21 cellular contexts compared by ENCODE assay signal in the genomic region with DNA sequence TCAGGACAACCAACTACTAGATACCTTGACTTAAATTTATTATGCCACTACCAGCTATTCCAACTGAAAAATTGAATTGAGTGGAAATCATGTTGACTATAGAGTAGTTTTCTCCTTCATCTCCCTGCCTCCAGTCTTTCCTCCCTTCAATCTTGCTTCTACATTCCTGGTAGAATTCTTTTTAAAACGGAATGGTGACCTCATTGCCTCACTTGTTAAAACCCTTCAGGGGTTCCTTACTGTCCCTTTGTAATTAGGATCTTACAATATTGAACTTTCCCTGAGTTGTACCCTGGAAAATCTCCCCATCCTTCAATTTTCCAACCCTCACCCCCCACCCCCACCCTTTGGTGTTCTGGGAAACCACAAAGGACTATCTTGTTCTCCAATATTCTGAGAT.
DNase-seq lines count a peak whose midpoint lies in the region; ATAC-seq and TF ChIP-seq lines count a peak whose summit lies in the region.
"Had no signal": no experiment of that assay in that cellular context is flagged by ENCODE, and none has a peak within 500 bp of the region (broad histone marks: within the 10 kb centered on the region; RNA-seq: fewer than 3 reads in every experiment).

No MANE protein-coding gene starts in this region.

- H3K36me3 Mint-ChIP-seq in mesothelial cell of epicardium, result no peaks in the 10 kb centered on the region

- no peak overlapping the region for H2AFZ ChIP-seq in ACC112 (ENCODE audit: low read length, unreplicated experiment)

- H3K27ac Mint-ChIP-seq in mesothelial cell of epicardium, result peak overlapping the region; percentile 32

- no peak for TF ChIP-seq EP300 in ovary (IDR thresholded peaks at IDR 0.05)

- no peaks in the 10 kb centered on the region for H3K27me3 ChIP-seq in ACC112 (ENCODE audit: insufficient read depth, low read length)
- H3K27me3 ChIP-seq in HUES48 (ENCODE audit: control insufficient read depth, insufficient read depth, low read length), result no peaks in the 10 kb centered on the region
- H3K27me3 ChIP-seq in ovary, result no peaks in the 10 kb centered on the region
- H3K27me3 ChIP-seq: right lobe of liver, uterus had no signal

- H3K9me3 ChIP-seq in HUES48 (ENCODE audit: control insufficient read depth, insufficient read depth, low read length), result no peaks in the 10 kb centered on the region
- H3K9me3 ChIP-seq in ovary, result no peaks in the 10 kb centered on the region
- H3K9me3 ChIP-seq: right lobe of liver, uterus had no signal

- no peaks in the 10 kb centered on the region for H3K27me3 Mint-ChIP-seq in mesothelial cell of epicardium (ENCODE audit: low read depth)
- H3K27me3 Mint-ChIP-seq: CD8-positive, alpha-beta memory T cell; IgD-negative memory B cell had no signal

- intact Hi-C loops in ovary (cut with DNase I), result no loop called here

- 82 to 88% (median 88%) methylated on average over 1 of the region's 1 CpG for WGBS in ovary, 3 donors

- DNase-seq in caudate nucleus (lab: John Stamatoyannopoulos, UW) (no peak), mesothelial cell of epicardium (ENCODE audit: low spot score in 2 of 2, unreplicated experiment in 2 of 2) (no peak), ovary (no peak)
- DNase-seq: activated gamma-delta T cell; CD8-positive, alpha-beta memory T cell; cortex of kidney; midbrain; NCI-H2029 treated with DMSO at 0.1 percent for 48 hours; NCI-H510A treated with DMSO at 0.1 percent for 48 hours; occipital lobe; right lobe of liver; SHP77; stimulated activated CD4-positive, alpha-beta T cell treated with anti-CD3 and anti-CD28 coated beads, Interleukin-2, amount 100 ng/mL, for 24 hours; uterus had no signal

- H3K4me3 Mint-ChIP-seq in mesothelial cell of epicardium, result no peak overlapping the region
- H3K4me3 Mint-ChIP-seq: CD8-positive, alpha-beta memory T cell; IgD-negative memory B cell had no signal

- H3K9me3 Mint-ChIP-seq in mesothelial cell of epicardium, result no peaks in the 10 kb centered on the region
- H3K9me3 Mint-ChIP-seq: CD8-positive, alpha-beta memory T cell; IgD-negative memory B cell had no signal

- H3K36me3 ChIP-seq in ACC112 (ENCODE audit: insufficient read depth, low read length) (no peaks in the 10 kb centered on the region), HUES48 (ENCODE audit: control insufficient read depth, insufficient read depth, low read length) (no peaks in the 10 kb centered on the region), ovary (no peaks in the 10 kb centered on the region)
- H3K36me3 ChIP-seq: right lobe of liver, uterus had no signal

- TF ChIP-seq CTCF in mesothelial cell of epicardium (IDR thresholded peaks at IDR 0.05; ENCODE audit: unreplicated experiment) (no peak), ovary (IDR thresholded peaks at IDR 0.05) (no peak)

- H3K27ac ChIP-seq in ACC112 (ENCODE audit: low read depth, low read length) (peak overlapping the region; percentile 95; the same call in 1 of the 2 replicates), HUES48 (ENCODE audit: low read depth, low read length) (peak overlapping the region; percentile 95), caudate nucleus (ENCODE audit: low read depth, low read length) (peak overlapping the region; percentile 2), ovary (no peak overlapping the region)
- H3K27ac ChIP-seq: right lobe of liver, uterus had no signal

- TF ChIP-seq POLR2A in ovary (IDR thresholded peaks at IDR 0.05), result no peak

- ATAC-seq in GM18858 (IDR thresholded peaks at IDR 0.05; ENCODE audit: unreplicated experiment) (no peak), HG03025 (IDR thresholded peaks at IDR 0.05; ENCODE audit: low FRiP score, unreplicated experiment) (no peak), HG02884 (IDR thresholded peaks at IDR 0.05; ENCODE audit: unreplicated experiment) (no peak)
- ATAC-seq: esophagus mucosa had no signal

- peaks cover 42% of the 10 kb centered on the region for H3K4me1 Mint-ChIP-seq in mesothelial cell of epicardium

- H3K9ac ChIP-seq in HUES48 (ENCODE audit: low read depth, low read length), result peak overlapping the region; percentile 19

- peaks cover 26% of the 10 kb centered on the region for H3K79me2 ChIP-seq in ACC112 (ENCODE audit: control insufficient read depth, insufficient read depth, low read length, unreplicated experiment)

- H3K4me1 ChIP-seq in ACC112 (ENCODE audit: control insufficient read depth, insufficient read depth, low read length, unreplicated experiment) (peaks cover 50% of the 10 kb centered on the region), HUES48 (ENCODE audit: control insufficient read depth, insufficient read depth, low read length) (peaks cover 57% of the 10 kb centered on the region), ovary (ENCODE audit: insufficient read depth) (peaks cover 3% of the 10 kb centered on the region)
- H3K4me1 ChIP-seq: uterus had no signal

- H3K4me3 ChIP-seq in ACC112 (ENCODE audit: low read depth, low read length) (no peak overlapping the region), HUES48 (ENCODE audit: low read depth, low read length) (peak overlapping the region; percentile 17; the same call in 1 of the 2 replicates), ovary (no peak overlapping the region)
- H3K4me3 ChIP-seq: right lobe of liver, uterus had no signal

Comparison
In these comparisons a context has a peak if more than half of its experiments do, and no peak if none do; other contexts are left out.
1. H3K27ac ChIP-seq: peak in ACC112 (single experiment), HUES48 (single experiment) and caudate nucleus (single experiment); none in ovary (0 of 2).